ENCODE assay signal across 22 cellular contexts in the genomic region with DNA sequence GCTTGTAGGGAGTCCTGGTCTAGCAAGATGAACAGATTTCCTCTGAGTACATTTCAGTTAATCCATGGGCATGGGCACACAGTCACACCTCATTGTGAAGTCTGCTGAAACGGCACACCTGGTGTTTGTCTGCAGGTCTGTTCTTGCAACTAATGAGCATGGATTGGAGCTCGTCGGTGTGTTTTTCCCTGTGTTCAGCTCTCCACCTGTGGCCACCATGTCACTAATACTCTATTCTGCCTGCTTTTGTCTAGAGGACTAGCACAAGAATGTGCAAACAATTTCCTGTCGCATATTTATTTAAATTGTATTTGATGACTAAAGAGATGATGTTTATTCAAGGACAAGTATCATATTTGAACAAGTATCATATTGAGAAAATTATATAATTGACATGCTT. TPM values are rescaled to one million over a fixed set of nuclear protein-coding genes. Genes with fewer than 3 reads are reported as not detected.
DNase-seq lines count a peak whose midpoint lies in the region; ATAC-seq, FAIRE-seq and TF ChIP-seq lines count a peak whose summit lies in the region.
"Had no signal": no experiment of that assay in that cellular context is flagged by ENCODE, and none has a peak within 500 bp of the region (broad histone marks: within the 10 kb centered on the region; RNA-seq: fewer than 3 reads in every experiment).

No MANE protein-coding gene starts in this region.

- H3K4me3 ChIP-seq in A549: no peak overlapping the region
- H3K4me3 ChIP-seq in esophagus (ENCODE audit: low read depth in 1 of 2, low read length in 2 of 2): no peak overlapping the region
- H3K4me3 ChIP-seq: adrenal gland, HAP-1 had no signal

- POLR2A ChIA-PET in A549 (lab: Yijun Ruan, JAX): no interaction called here

- ATAC-seq in A549: no peak
- no peak for ATAC-seq in stimulated activated naive CD8-positive, alpha-beta T cell treated with anti-CD3 and anti-CD28 coated beads, Interleukin-15, amount 100 ng/mL, for 72 hours
- ATAC-seq: activated CD4-positive, CD25-positive, alpha-beta regulatory T cell treated with anti-CD3 and anti-CD28 coated beads, Interleukin-2, amount 50 U/mL, for 24 hours; stimulated activated naive CD8-positive, alpha-beta T cell treated with anti-CD3 and anti-CD28 coated beads, Interleukin-15, Interleukin-2, amounts not matched to agents 100 U/mL and 50 U/mL, for 24 hours had no signal

- H3K4me1 ChIP-seq in A549 (peaks cover 21% of the 10 kb centered on the region), esophagus (ENCODE audit: control insufficient read depth in 2 of 2, insufficient read depth in 2 of 2, low read length in 1 of 2) (peaks cover 0 to 3% of the 10 kb centered on the region in 2 donors)
- H3K4me1 ChIP-seq: adrenal gland had no signal

- WGBS in A549 (ENCODE audit: missing lambda C conversion rate): 54% methylated on average over 4 of the region's 4 CpGs
- 48 to 51% methylated on average over 4 of the region's 4 CpGs for WGBS in esophagus, 2 donors

- DNase-seq in A549 (ENCODE audit: low read depth in 1 of 2, low spot score in 1 of 2): no peak
- DNase-seq in NCI-H1417 (lab: John Stamatoyannopoulos, UW): peak; percentile 9 to 97 (median 85)
- peak; percentile 51 for DNase-seq in NCI-H510A (lab: John Stamatoyannopoulos, UW)
- no peak for DNase-seq in stimulated activated naive CD8-positive, alpha-beta T cell treated with anti-CD3 and anti-CD28 coated beads, Interleukin-15, amount 100 ng/mL, for 72 hours
- DNase-seq in NCI-H82 (lab: John Stamatoyannopoulos, UW): no peak
- no peak for DNase-seq in stimulated activated CD4-positive, alpha-beta T cell treated with anti-CD3 and anti-CD28 coated beads, Interleukin-15, amount 100 ng/mL, for 24 hours
- no peak for DNase-seq in occipital lobe (lab: John Stamatoyannopoulos, UW)
- DNase-seq: activated effector memory CD4-positive, alpha-beta T cell treated with Interleukin-2 at 50 U/mL for 16 hours; adrenal gland; caudate nucleus; DND-41; hypothalamus; NCI-H187; nephron progenitor cell; SIG-M5; stimulated activated naive CD8-positive, alpha-beta T cell treated with anti-CD3 and anti-CD28 coated beads, Interleukin-15, Interleukin-2, amounts not matched to agents 100 U/mL and 50 U/mL, for 24 hours had no signal

- no peaks in the 10 kb centered on the region for H3K4me1 Mint-ChIP-seq in stimulated activated naive CD8-positive, alpha-beta T cell treated with anti-CD3 and anti-CD28 coated beads, Interleukin-15, amount 100 ng/mL, for 72 hours
- H3K4me1 Mint-ChIP-seq: CD14-positive monocyte had no signal

- no peaks in the 10 kb centered on the region for H3K27me3 Mint-ChIP-seq in stimulated activated naive CD8-positive, alpha-beta T cell treated with anti-CD3 and anti-CD28 coated beads, Interleukin-15, amount 100 ng/mL, for 72 hours
- H3K27me3 Mint-ChIP-seq: type B pancreatic cell had no signal

- no peak for TF ChIP-seq EP300 in A549 (IDR thresholded peaks at IDR 0.05)

- no peak for FAIRE-seq in A549 (lab: Jason Lieb, UNC)

- H3K9me3 Mint-ChIP-seq in stimulated activated naive CD8-positive, alpha-beta T cell treated with anti-CD3 and anti-CD28 coated beads, Interleukin-15, amount 100 ng/mL, for 72 hours: no peaks in the 10 kb centered on the region

- CTCF ChIA-PET in A549 (lab: Yijun Ruan, JAX): interaction anchor here (1.0 to 2.5 kb wide), 5 partner anchors 23 to 135 kb away, joined by 3 to 8 read pairs (median 3); no protein-coding TSS in a partner anchor

- no peaks in the 10 kb centered on the region for H3K36me3 ChIP-seq in esophagus (ENCODE audit: control insufficient read depth in 2 of 2, insufficient read depth in 2 of 2, low read length in 1 of 2)
- H3K36me3 ChIP-seq: adrenal gland, HAP-1 had no signal

- H3K4me2 ChIP-seq in A549: 0 out of 3 replicates have a peak overlapping the region, but pooled peaks have one; percentile 11

- TF ChIP-seq RAD21 in A549 (conservative IDR thresholded peaks at IDR 0.05 in 1 of 2, IDR thresholded peaks at IDR 0.05 in 1 of 2): no peak

- no peak for TF ChIP-seq POLR2A in A549 (IDR thresholded peaks at IDR 0.05; ENCODE audit: low read length)

- no peak overlapping the region for H3K4me3 Mint-ChIP-seq in stimulated activated naive CD8-positive, alpha-beta T cell treated with anti-CD3 and anti-CD28 coated beads, Interleukin-15, amount 100 ng/mL, for 72 hours
- H3K4me3 Mint-ChIP-seq: CD14-positive monocyte, mesothelial cell of epicardium, nephron progenitor cell, type B pancreatic cell had no signal

- no peak overlapping the region for H3K27ac Mint-ChIP-seq in stimulated activated naive CD8-positive, alpha-beta T cell treated with anti-CD3 and anti-CD28 coated beads, Interleukin-15, amount 100 ng/mL, for 72 hours
- H3K27ac Mint-ChIP-seq: CD14-positive monocyte, mesothelial cell of epicardium, nephron progenitor cell, type B pancreatic cell had no signal

- H3K9me3 ChIP-seq in A549 (no peaks in the 10 kb centered on the region), esophagus (ENCODE audit: control insufficient read depth in 2 of 2, insufficient read depth in 1 of 2, low read depth in 1 of 2, low read length in 1 of 2) (no peaks in the 10 kb centered on the region)
- H3K9me3 ChIP-seq: adrenal gland, HAP-1 had no signal

- no peaks in the 10 kb centered on the region for H3K27me3 ChIP-seq in esophagus (ENCODE audit: control insufficient read depth in 1 of 2, insufficient read depth in 2 of 2, low read length in 2 of 2)
- H3K27me3 ChIP-seq: adrenal gland had no signal

- no peak for TF ChIP-seq CTCF in A549 (IDR thresholded peaks at IDR 0.05)

- H3K27ac ChIP-seq in A549 (peak overlapping the region in 1 of 2 experiments; percentile 64; a peak in 2 of 6 replicates), esophagus (ENCODE audit: low read depth in 2 of 2, low read length in 1 of 2) (peak overlapping the region; percentile 71 to 93)
- H3K27ac ChIP-seq: adrenal gland had no signal

TF ChIP-seq in A549, 52 proteins besides CTCF, POLR2A, EP300 and RAD21:
- TF ChIP-seq RCOR1 (IDR thresholded peaks at IDR 0.05; ENCODE audit: low read depth, low read length) (no peak), KDM1A (IDR thresholded peaks at IDR 0.05; ENCODE audit: low read depth) (no peak), KDM5A (IDR thresholded peaks at IDR 0.05) (no peak)

RNA-seq across cellular contexts. Expression of a gene that starts 24.5 kb away (rescaled TPM):
- polyA plus RNA-seq in A549 (2011; rRNA removed): 94.5 and 97.3 TPM in 2 replicates
- polyA plus RNA-seq in A549 (2012; cell fraction: cytosol; rRNA removed): 50.8 and 63.9 TPM in 2 replicates
- 65.6 and 112 TPM in 2 replicates for polyA plus RNA-seq in A549 (2012; cell fraction: nucleus; rRNA removed)
- polyA plus RNA-seq in A549 (2017; fragmentation: RNase III; extraction: RNeasy Plus Mini Kit Qiagen cat#74134 plus additional on column Dnase treatment): 40.1 to 46.1 TPM (median 41.5 TPM) in 3 replicates
- 159 and 172 TPM in 2 replicates for polyA minus RNA-seq in A549 (2011; rRNA and poly(A)+ RNA removed)
- polyA plus RNA-seq in esophagus: 10 to 100 TPM; 76.9 to 84.9 TPM
- 149 TPM for total RNA-seq in occipital lobe

Comparison
In these comparisons a context has a peak if more than half of its experiments do, and no peak if none do; other contexts are left out.
1. DNase-seq: peak in NCI-H1417 (3 of 3) and NCI-H510A (single experiment); none in A549 (0 of 2), stimulated activated naive CD8-positive, alpha-beta T cell treated with anti-CD3 and anti-CD28 coated beads, Interleukin-15, amount 100 ng/mL, for 72 hours (0 of 2), NCI-H82 (single experiment), stimulated activated CD4-positive, alpha-beta T cell treated with anti-CD3 and anti-CD28 coated beads, Interleukin-15, amount 100 ng/mL, for 24 hours (single experiment) and occipital lobe (single experiment).